9 cellular contexts compared by ENCODE assay signal in genomic region chr2:67649331-67650071, GRCh38.
DNase-seq lines count a peak whose midpoint lies in the region; ATAC-seq and TF ChIP-seq lines count a peak whose summit lies in the region.
"Had no signal": no experiment of that assay in that cellular context is flagged by ENCODE, and none has a peak within 500 bp of the region (broad histone marks: within the 10 kb centered on the region; RNA-seq: fewer than 3 reads in every experiment).

No MANE protein-coding gene starts in this region.

- peaks cover 0 to 10% (median 0%) of the 10 kb centered on the region in 4 donors for H3K4me1 ChIP-seq in Peyer's patch
- H3K4me1 ChIP-seq in gastroesophageal sphincter: peaks cover 6 to 50% (median 16%) of the 10 kb centered on the region in 3 donors
- H3K4me1 ChIP-seq in rectal smooth muscle tissue (ENCODE audit: control insufficient read depth, insufficient read depth, low read length): peaks cover 15% of the 10 kb centered on the region

- no peaks in the 10 kb centered on the region for H3K36me3 ChIP-seq in Peyer's patch
- H3K36me3 ChIP-seq in gastroesophageal sphincter: no peaks in the 10 kb centered on the region
- no peaks in the 10 kb centered on the region for H3K36me3 ChIP-seq in rectal smooth muscle tissue (ENCODE audit: control insufficient read depth, insufficient read depth, low read length)

- in situ Hi-C loops in GM13977 (cut with MboI; ENCODE audit: low pct_unique_long_range_greater_than_20kb, low sequenced_read_pairs, unreplicated experiment): no loop called here

- H3K27ac ChIP-seq in Peyer's patch (peak overlapping the region in 3 of 4 donors; percentile 43 to 70 (median 55)), gastroesophageal sphincter (peak overlapping the region; percentile 36 to 81 (median 80)), rectal smooth muscle tissue (ENCODE audit: low read depth, low read length) (peak overlapping the region; percentile 65)

- peak; percentile 79 for ATAC-seq in gastroesophageal sphincter
- ATAC-seq in esophagus mucosa: no peak
- ATAC-seq: effector memory CD8-positive, alpha-beta T cell had no signal

- no peak overlapping the region for H3K9ac ChIP-seq in rectal smooth muscle tissue (ENCODE audit: low read length)

- 50 to 74% methylated on average over 2 to 5 of the region's 8 CpGs for WGBS in gastroesophageal sphincter (ENCODE audit: low coverage in 1 of 2), 2 donors

- H3K4me3 ChIP-seq in Peyer's patch (no peak overlapping the region), gastroesophageal sphincter (no peak overlapping the region), rectal smooth muscle tissue (ENCODE audit: low read length) (no peak overlapping the region)

- peak; percentile 53 for DNase-seq in DMS153 treated with DMSO at 0.1 percent for 48 hours (lab: John Stamatoyannopoulos, UW; ENCODE audit: unreplicated experiment)
- peak in 1 of 3 donors; percentile 54 for DNase-seq in Peyer's patch
- no peak for DNase-seq in GM13977 (ENCODE audit: low spot score)
- DNase-seq in stimulated activated CD4-positive, alpha-beta T cell treated with anti-CD3 and anti-CD28 coated beads, Interleukin-4, amount 100 ng/mL, for 4 hours: no peak
- no peak for DNase-seq in NCI-H1092 treated with DMSO at 0.1 percent for 48 hours (lab: John Stamatoyannopoulos, UW)
- DNase-seq: effector memory CD8-positive, alpha-beta T cell had no signal

- no peak for TF ChIP-seq POLR2A in Peyer's patch (IDR thresholded peaks at IDR 0.05)
- no peak for TF ChIP-seq POLR2A in gastroesophageal sphincter (IDR thresholded peaks at IDR 0.05)

- H3K9me3 ChIP-seq in Peyer's patch (peaks cover 0 to 11% (median 0%) of the 10 kb centered on the region in 4 donors), gastroesophageal sphincter (peaks cover 0 to 8% (median 0%) of the 10 kb centered on the region in 3 donors)

- TF ChIP-seq CTCF in Peyer's patch (IDR thresholded peaks at IDR 0.05) (no peak), gastroesophageal sphincter (IDR thresholded peaks at IDR 0.05) (no peak), GM13977 (IDR thresholded peaks at IDR 0.05; ENCODE audit: extremely low read depth, insufficient read depth, missing control alignments) (no peak)

- H3K27me3 ChIP-seq in Peyer's patch: no peaks in the 10 kb centered on the region
- no peaks in the 10 kb centered on the region for H3K27me3 ChIP-seq in gastroesophageal sphincter
- no peaks in the 10 kb centered on the region for H3K27me3 ChIP-seq in rectal smooth muscle tissue (ENCODE audit: control insufficient read depth, insufficient read depth, low read length)

- TF ChIP-seq EP300 in gastroesophageal sphincter (IDR thresholded peaks at IDR 0.05): no peak
